22 cellular contexts compared by ENCODE assay signal in the genomic region with DNA sequence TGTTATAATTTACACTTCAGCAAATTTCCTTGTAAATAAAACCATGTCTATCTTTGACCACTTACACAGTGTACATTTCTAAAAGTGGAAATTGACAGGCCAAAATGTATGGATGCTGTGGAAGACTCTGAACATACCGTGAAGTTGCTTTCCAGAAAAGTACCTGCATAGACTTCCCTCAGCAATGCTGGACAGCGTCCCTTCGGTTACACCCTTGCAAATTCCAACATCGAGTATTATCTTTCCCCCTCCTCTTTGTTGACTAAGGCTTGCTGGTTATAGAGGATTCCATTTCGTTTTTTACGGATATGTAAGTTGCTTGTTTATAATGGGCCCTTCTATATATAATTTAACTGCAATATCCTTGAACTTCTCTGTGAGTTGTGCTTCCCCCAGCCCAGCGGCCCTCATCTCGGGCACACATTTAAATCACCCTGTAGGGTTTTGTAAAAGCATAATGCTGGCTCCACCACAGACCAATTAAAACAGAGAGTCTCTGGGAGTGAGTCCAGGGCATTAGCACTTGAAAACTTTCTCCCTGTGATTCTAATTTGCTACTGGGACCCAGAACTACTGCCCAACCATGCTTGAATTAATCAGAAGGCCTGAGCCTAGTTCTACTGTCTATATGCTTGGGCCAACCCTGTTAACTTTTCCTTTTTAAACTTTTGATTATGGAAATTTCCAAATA.
"Had no signal": no experiment of that assay in that cellular context is flagged by ENCODE, and none has a peak within 500 bp of the region (broad histone marks: within the 10 kb centered on the region; RNA-seq: fewer than 3 reads in every experiment).

No MANE protein-coding gene starts in this region.

- DNase-seq: activated B cell treated with CpG ODN at 0.5 μM for 24 hours; activated CD4-positive, alpha-beta T cell treated with anti-CD3 and anti-CD28 coated beads for 48 hours; activated CD8-positive, alpha-beta T cell treated with anti-CD3 and anti-CD28 coated beads for 36 hours; activated naive CD4-positive, alpha-beta T cell treated with anti-CD3 and anti-CD28 coated beads, Interleukin-2, amount 10 ng/mL, durations not matched to agents 7 days and 5 days; activated naive CD8-positive, alpha-beta T cell treated with anti-CD3 and anti-CD28 coated beads, Interleukin-2, amount 50 U/mL, for 24 hours; activated T-cell treated with anti-CD3 and anti-CD28 coated beads, Interleukin-2, amount 50 U/mL, for 24 hours; brain microvascular endothelial cell; gastrocnemius medialis; heart left ventricle; left colon; lower lobe of right lung; sigmoid colon; stimulated activated CD4-positive, alpha-beta T cell treated with anti-CD3 and anti-CD28 coated beads, Interleukin-4, amount 100 ng/mL, for 24 hours had no signal

- H3K4me1 ChIP-seq: gastrocnemius medialis, heart left ventricle, lower lobe of right lung, parathyroid adenoma, sigmoid colon had no signal

- H3K27me3 ChIP-seq: brain microvascular endothelial cell, gastrocnemius medialis, sigmoid colon had no signal

- H3K79me2 ChIP-seq: parathyroid adenoma had no signal

- H3K4me1 Mint-ChIP-seq: activated B cell treated with CpG ODN at 0.5 μM for 24 hours; activated naive CD4-positive, alpha-beta T cell treated with anti-CD3 and anti-CD28 coated beads, Interleukin-2, amount 10 ng/mL, durations not matched to agents 7 days and 5 days; activated naive CD8-positive, alpha-beta T cell treated with anti-CD3 and anti-CD28 coated beads, Interleukin-2, amount 50 U/mL, for 24 hours; central memory CD8-positive, alpha-beta T cell; stimulated activated effector memory CD8-positive, alpha-beta T cell treated with anti-CD3 and anti-CD28 coated beads, Interleukin-12 subunit alpha, Interleukin-12 subunit beta, amount 100 ng/mL, for 72 hours had no signal

- H3K9me3 ChIP-seq: gastrocnemius medialis, heart left ventricle, lower lobe of right lung, neutrophil, sigmoid colon, thoracic aorta had no signal

- H3K4me3 Mint-ChIP-seq: activated B cell treated with CpG ODN at 0.5 μM for 24 hours; activated CD8-positive, alpha-beta T cell treated with anti-CD3 and anti-CD28 coated beads for 36 hours; activated naive CD4-positive, alpha-beta T cell treated with anti-CD3 and anti-CD28 coated beads, Interleukin-2, amount 10 ng/mL, durations not matched to agents 7 days and 5 days; activated naive CD8-positive, alpha-beta T cell treated with anti-CD3 and anti-CD28 coated beads, Interleukin-2, amount 50 U/mL, for 24 hours; activated T-cell treated with anti-CD3 and anti-CD28 coated beads, Interleukin-2, amount 50 U/mL, for 24 hours; central memory CD8-positive, alpha-beta T cell; natural killer cell treated with Interleukin-12 subunit alpha and Interleukin-12 subunit beta and Interleukin-15 and Interleukin-18, amount 100 ng/mL, for 72 hours; stimulated activated effector memory CD8-positive, alpha-beta T cell treated with anti-CD3 and anti-CD28 coated beads, Interleukin-12 subunit alpha, Interleukin-12 subunit beta, amount 100 ng/mL, for 72 hours; T-helper 2 cell treated with Interferon-gamma antibody and Interleukin-4, amounts not matched to agents 5 μg/mL and 100 μg/mL, for 36 hours had no signal

- H3K9ac ChIP-seq: parathyroid adenoma had no signal

- H3K36me3 Mint-ChIP-seq: activated naive CD4-positive, alpha-beta T cell treated with anti-CD3 and anti-CD28 coated beads, Interleukin-2, amount 10 ng/mL, durations not matched to agents 7 days and 5 days; natural killer cell treated with Interleukin-12 subunit alpha and Interleukin-12 subunit beta and Interleukin-15 and Interleukin-18, amount 100 ng/mL, for 72 hours; stimulated activated effector memory CD8-positive, alpha-beta T cell treated with anti-CD3 and anti-CD28 coated beads, Interleukin-12 subunit alpha, Interleukin-12 subunit beta, amount 100 ng/mL, for 72 hours had no signal

- ATAC-seq: activated CD8-positive, alpha-beta T cell treated with anti-CD3 and anti-CD28 coated beads for 36 hours; activated naive CD8-positive, alpha-beta T cell treated with anti-CD3 and anti-CD28 coated beads, Interleukin-2, amount 50 U/mL, for 24 hours; gastrocnemius medialis; heart left ventricle; left colon; lower lobe of right lung; natural killer cell treated with Interleukin-12 subunit alpha and Interleukin-12 subunit beta and Interleukin-15 and Interleukin-18, amount 100 ng/mL, for 72 hours; stimulated activated effector memory CD8-positive, alpha-beta T cell treated with anti-CD3 and anti-CD28 coated beads, Interleukin-12 subunit alpha, Interleukin-12 subunit beta, amount 100 ng/mL, for 72 hours had no signal

- H3K4me3 ChIP-seq: coronary artery, gastrocnemius medialis, heart left ventricle, lower lobe of right lung, sigmoid colon, thoracic aorta had no signal

- H3K9me3 Mint-ChIP-seq: activated B cell treated with CpG ODN at 0.5 μM for 24 hours; activated CD8-positive, alpha-beta T cell treated with anti-CD3 and anti-CD28 coated beads for 36 hours; activated naive CD4-positive, alpha-beta T cell treated with anti-CD3 and anti-CD28 coated beads, Interleukin-2, amount 10 ng/mL, durations not matched to agents 7 days and 5 days; activated naive CD8-positive, alpha-beta T cell treated with anti-CD3 and anti-CD28 coated beads, Interleukin-2, amount 50 U/mL, for 24 hours; activated T-cell treated with anti-CD3 and anti-CD28 coated beads, Interleukin-2, amount 50 U/mL, for 24 hours; activated T-helper 2 cell treated with anti-CD3 and anti-CD28 coated beads, Interferon-gamma antibody, Interleukin-2, Interleukin-4, amounts not matched to agents 10 μg/mL and 5 μg/mL and 100 μg/mL, durations not matched to agents 14 hours and 24 hours and 36 hours; central memory CD8-positive, alpha-beta T cell; natural killer cell treated with Interleukin-12 subunit alpha and Interleukin-12 subunit beta and Interleukin-15 and Interleukin-18, amount 100 ng/mL, for 72 hours; stimulated activated effector memory CD8-positive, alpha-beta T cell treated with anti-CD3 and anti-CD28 coated beads, Interleukin-12 subunit alpha, Interleukin-12 subunit beta, amount 100 ng/mL, for 72 hours; T-helper 2 cell treated with Interferon-gamma antibody and Interleukin-4, amounts not matched to agents 5 μg/mL and 100 μg/mL, for 36 hours had no signal

- H3K27ac ChIP-seq: brain microvascular endothelial cell, coronary artery, gastrocnemius medialis, heart left ventricle, lower lobe of right lung, neutrophil, parathyroid adenoma, sigmoid colon, thoracic aorta had no signal

- H3K27me3 Mint-ChIP-seq: activated B cell treated with CpG ODN at 0.5 μM for 24 hours; activated naive CD4-positive, alpha-beta T cell treated with anti-CD3 and anti-CD28 coated beads, Interleukin-2, amount 10 ng/mL, durations not matched to agents 7 days and 5 days had no signal

- H2AFZ ChIP-seq: parathyroid adenoma had no signal

- H3K36me3 ChIP-seq: brain microvascular endothelial cell, gastrocnemius medialis, heart left ventricle, lower lobe of right lung, neutrophil, sigmoid colon, thoracic aorta had no signal

- H3K27ac Mint-ChIP-seq: activated B cell treated with CpG ODN at 0.5 μM for 24 hours; activated CD8-positive, alpha-beta T cell treated with anti-CD3 and anti-CD28 coated beads for 36 hours; activated naive CD4-positive, alpha-beta T cell treated with anti-CD3 and anti-CD28 coated beads, Interleukin-2, amount 10 ng/mL, durations not matched to agents 7 days and 5 days; activated naive CD8-positive, alpha-beta T cell treated with anti-CD3 and anti-CD28 coated beads, Interleukin-2, amount 50 U/mL, for 24 hours; activated T-cell treated with anti-CD3 and anti-CD28 coated beads, Interleukin-2, amount 50 U/mL, for 24 hours; activated T-helper 2 cell treated with anti-CD3 and anti-CD28 coated beads, Interferon-gamma antibody, Interleukin-2, Interleukin-4, amounts not matched to agents 10 μg/mL and 5 μg/mL and 100 μg/mL, durations not matched to agents 14 hours and 24 hours and 36 hours; natural killer cell treated with Interleukin-12 subunit alpha and Interleukin-12 subunit beta and Interleukin-15 and Interleukin-18, amount 100 ng/mL, for 72 hours; stimulated activated effector memory CD8-positive, alpha-beta T cell treated with anti-CD3 and anti-CD28 coated beads, Interleukin-12 subunit alpha, Interleukin-12 subunit beta, amount 100 ng/mL, for 72 hours; T-helper 2 cell treated with Interferon-gamma antibody and Interleukin-4, amounts not matched to agents 5 μg/mL and 100 μg/mL, for 36 hours had no signal
